In the genomic region with DNA sequence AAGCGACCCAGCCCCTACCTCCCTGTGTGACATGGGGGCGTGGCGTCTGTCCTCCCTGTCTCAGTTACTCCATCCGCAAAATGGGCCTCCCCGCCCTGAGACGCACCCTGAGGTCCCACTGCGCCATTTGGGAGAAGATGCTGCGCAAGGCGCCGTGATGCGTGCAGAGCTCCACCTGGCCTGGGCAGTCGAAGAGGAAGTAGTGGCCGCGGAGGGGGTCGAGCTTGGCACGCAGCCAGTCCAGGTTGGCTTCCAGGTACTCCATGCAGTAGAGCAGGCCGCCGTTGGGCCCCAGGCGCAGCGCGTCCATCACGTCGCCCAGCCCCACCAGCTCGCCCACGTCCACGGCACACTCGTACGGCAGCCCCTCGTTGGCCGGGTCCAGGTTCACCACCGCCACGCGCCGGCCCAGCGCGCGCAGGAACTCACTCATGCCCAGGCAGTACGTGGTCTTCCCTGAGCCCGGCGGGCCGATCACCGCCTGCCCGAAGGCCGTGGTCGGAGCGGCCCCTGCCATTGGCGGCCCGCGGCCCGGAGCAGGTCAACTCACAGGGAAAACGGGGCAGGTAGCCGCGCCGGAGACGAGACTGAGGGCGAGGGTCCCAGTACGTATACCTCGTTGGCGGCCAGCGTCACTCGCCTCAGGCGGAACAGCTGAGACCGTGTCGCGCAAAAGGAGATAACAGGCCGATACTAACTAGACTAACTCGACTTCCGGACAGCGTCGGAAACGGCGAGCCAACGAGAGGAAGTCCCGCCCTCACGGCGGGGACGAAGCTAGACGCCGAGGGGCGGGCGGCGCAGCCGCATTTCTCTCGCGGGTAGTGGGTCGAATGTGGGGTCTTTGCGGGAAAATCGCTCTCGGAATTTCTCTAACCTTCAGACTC, we compare ENCODE assay signal across 1 cellular context.
TF ChIP-seq lines count a peak whose summit lies in the region.

Gene GPN2, minus strand, starts transcription at position 704 of the 887 bp plus-strand sequence. Its CDS starts 187 bp downstream, at position 517.

TF ChIP-seq in HepG2, 621 proteins besides CTCF, POLR2A, EP300 and RAD21 (continued from another document and continues in another):
- TF ChIP-seq, protein P1, sequence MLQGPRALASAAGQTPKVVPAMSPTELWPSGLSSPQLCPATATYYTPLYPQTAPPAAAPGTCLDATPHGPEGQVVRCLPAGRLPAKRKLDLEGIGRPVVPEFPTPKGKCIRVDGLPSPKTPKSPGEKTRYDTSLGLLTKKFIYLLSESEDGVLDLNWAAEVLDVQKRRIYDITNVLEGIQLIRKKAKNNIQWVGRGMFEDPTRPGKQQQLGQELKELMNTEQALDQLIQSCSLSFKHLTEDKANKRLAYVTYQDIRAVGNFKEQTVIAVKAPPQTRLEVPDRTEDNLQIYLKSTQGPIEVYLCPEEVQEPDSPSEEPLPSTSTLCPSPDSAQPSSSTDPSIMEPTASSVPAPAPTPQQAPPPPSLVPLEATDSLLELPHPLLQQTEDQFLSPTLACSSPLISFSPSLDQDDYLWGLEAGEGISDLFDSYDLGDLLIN (CRISPR knock-in tag; IDR thresholded peaks at IDR 0.05; ENCODE audit: borderline replicate concordance): 0 out of 2 replicates have a peak, but pooled peaks have one; percentile 47
- TF ChIP-seq ATF7-NPFF (CRISPR knock-in tag; IDR thresholded peaks at IDR 0.05; ENCODE audit: low read depth): peak; percentile 93
- TF ChIP-seq, protein P2, sequence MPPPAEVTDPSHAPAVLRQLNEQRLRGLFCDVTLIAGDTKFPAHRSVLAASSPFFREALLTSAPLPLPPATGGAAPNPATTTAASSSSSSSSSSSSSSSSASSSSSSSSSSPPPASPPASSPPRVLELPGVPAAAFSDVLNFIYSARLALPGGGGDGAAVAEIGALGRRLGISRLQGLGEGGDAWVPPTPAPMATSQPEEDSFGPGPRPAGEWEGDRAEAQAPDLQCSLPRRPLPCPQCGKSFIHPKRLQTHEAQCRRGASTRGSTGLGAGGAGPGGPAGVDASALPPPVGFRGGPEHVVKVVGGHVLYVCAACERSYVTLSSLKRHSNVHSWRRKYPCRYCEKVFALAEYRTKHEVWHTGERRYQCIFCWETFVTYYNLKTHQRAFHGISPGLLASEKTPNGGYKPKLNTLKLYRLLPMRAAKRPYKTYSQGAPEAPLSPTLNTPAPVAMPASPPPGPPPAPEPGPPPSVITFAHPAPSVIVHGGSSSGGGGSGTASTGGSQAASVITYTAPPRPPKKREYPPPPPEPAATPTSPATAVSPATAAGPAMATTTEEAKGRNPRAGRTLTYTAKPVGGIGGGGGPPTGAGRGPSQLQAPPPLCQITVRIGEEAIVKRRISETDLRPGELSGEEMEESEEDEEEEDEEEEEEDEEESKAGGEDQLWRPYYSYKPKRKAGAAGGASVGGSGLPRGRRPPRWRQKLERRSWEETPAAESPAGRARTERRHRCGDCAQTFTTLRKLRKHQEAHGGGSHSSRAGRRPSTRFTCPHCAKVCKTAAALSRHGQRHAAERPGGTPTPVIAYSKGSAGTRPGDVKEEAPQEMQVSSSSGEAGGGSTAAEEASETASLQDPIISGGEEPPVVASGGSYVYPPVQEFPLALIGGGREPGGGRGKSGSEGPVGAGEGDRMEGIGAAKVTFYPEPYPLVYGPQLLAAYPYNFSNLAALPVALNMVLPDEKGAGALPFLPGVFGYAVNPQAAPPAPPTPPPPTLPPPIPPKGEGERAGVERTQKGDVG (CRISPR knock-in tag; IDR thresholded peaks at IDR 0.05; ENCODE audit: borderline replicate concordance): no peak
- TF ChIP-seq FOXP4 (CRISPR knock-in tag; IDR thresholded peaks at IDR 0.05): no peak
- TF ChIP-seq CENPBD1 (CRISPR knock-in tag; IDR thresholded peaks at IDR 0.05; ENCODE audit: borderline replicate concordance, low read depth): no peak
- TF ChIP-seq, protein P3, sequence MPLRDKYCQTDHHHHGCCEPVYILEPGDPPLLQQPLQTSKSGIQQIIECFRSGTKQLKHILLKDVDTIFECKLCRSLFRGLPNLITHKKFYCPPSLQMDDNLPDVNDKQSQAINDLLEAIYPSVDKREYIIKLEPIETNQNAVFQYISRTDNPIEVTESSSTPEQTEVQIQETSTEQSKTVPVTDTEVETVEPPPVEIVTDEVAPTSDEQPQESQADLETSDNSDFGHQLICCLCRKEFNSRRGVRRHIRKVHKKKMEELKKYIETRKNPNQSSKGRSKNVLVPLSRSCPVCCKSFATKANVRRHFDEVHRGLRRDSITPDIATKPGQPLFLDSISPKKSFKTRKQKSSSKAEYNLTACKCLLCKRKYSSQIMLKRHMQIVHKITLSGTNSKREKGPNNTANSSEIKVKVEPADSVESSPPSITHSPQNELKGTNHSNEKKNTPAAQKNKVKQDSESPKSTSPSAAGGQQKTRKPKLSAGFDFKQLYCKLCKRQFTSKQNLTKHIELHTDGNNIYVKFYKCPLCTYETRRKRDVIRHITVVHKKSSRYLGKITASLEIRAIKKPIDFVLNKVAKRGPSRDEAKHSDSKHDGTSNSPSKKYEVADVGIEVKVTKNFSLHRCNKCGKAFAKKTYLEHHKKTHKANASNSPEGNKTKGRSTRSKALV (CRISPR knock-in tag; IDR thresholded peaks at IDR 0.05): peak; percentile 75; the same call in 1 of the 2 replicates
- peak; percentile 77 for TF ChIP-seq ZBTB2 (CRISPR knock-in tag; IDR thresholded peaks at IDR 0.05; ENCODE audit: low read depth)
- 0 out of 2 replicates have a peak, but pooled peaks have one; percentile 15 for TF ChIP-seq HNF4A (CRISPR knock-in tag; IDR thresholded peaks at IDR 0.05)
- TF ChIP-seq ZNF569 (CRISPR knock-in tag; IDR thresholded peaks at IDR 0.05; ENCODE audit: borderline replicate concordance): 0 out of 2 replicates have a peak, but pooled peaks have one; percentile 54
- no peak for TF ChIP-seq DZIP1 (CRISPR knock-in tag; IDR thresholded peaks at IDR 0.05)
- TF ChIP-seq KDM2A (CRISPR knock-in tag; IDR thresholded peaks at IDR 0.05; ENCODE audit: borderline replicate concordance, low read depth): peak; percentile 100
- TF ChIP-seq SOX13 (IDR thresholded peaks at IDR 0.05): no peak
- TF ChIP-seq SOX13 (CRISPR knock-in tag; conservative IDR thresholded peaks at IDR 0.05 in 1 of 2, IDR thresholded peaks at IDR 0.05 in 1 of 2): peak in 1 of 2 experiments; percentile 26; a peak in 1 of 4 replicates
- 0 out of 2 replicates have a peak, but pooled peaks have one; percentile 61 for TF ChIP-seq ZNF552 (CRISPR knock-in tag; IDR thresholded peaks at IDR 0.05; ENCODE audit: borderline replicate concordance)
- TF ChIP-seq ZNF337 (CRISPR knock-in tag; IDR thresholded peaks at IDR 0.05; ENCODE audit: borderline replicate concordance, low read depth): no peak
- TF ChIP-seq ZNF280B (CRISPR knock-in tag; IDR thresholded peaks at IDR 0.05; ENCODE audit: borderline replicate concordance): peak; percentile 65; the same call in 1 of the 2 replicates
- no peak for TF ChIP-seq CCAR2 (optimal IDR thresholded peaks at IDR 0.05; ENCODE audit: low read depth, low read length)
- TF ChIP-seq SMAD3 (CRISPR knock-in tag; IDR thresholded peaks at IDR 0.05): no peak
- TF ChIP-seq ZMYM3 (CRISPR knock-in tag; IDR thresholded peaks at IDR 0.05): peak; percentile 84
- TF ChIP-seq AGO2 (optimal IDR thresholded peaks at IDR 0.05; ENCODE audit: low read depth, low read length): peak; percentile 100
- peak; percentile 97 for TF ChIP-seq ZNF687 (CRISPR knock-in tag; IDR thresholded peaks at IDR 0.05)
- TF ChIP-seq ZFY (CRISPR knock-in tag; IDR thresholded peaks at IDR 0.05): peak; percentile 96
- TF ChIP-seq BHLHE40 (IDR thresholded peaks at IDR 0.05; ENCODE audit: low read length): no peak
- TF ChIP-seq ZNF441 (CRISPR knock-in tag; IDR thresholded peaks at IDR 0.05; ENCODE audit: borderline replicate concordance): peak; percentile 78; the same call in 1 of the 2 replicates
- 0 out of 2 replicates have a peak, but pooled peaks have one; percentile 29 for TF ChIP-seq TERF1 (CRISPR knock-in tag; IDR thresholded peaks at IDR 0.05)
- peak; percentile 95; the same call in 1 of the 2 replicates for TF ChIP-seq SMAD1 (CRISPR knock-in tag; IDR thresholded peaks at IDR 0.05; ENCODE audit: borderline replicate concordance, low read depth)
